22 cellular contexts compared by ENCODE assay signal in the genomic region with DNA sequence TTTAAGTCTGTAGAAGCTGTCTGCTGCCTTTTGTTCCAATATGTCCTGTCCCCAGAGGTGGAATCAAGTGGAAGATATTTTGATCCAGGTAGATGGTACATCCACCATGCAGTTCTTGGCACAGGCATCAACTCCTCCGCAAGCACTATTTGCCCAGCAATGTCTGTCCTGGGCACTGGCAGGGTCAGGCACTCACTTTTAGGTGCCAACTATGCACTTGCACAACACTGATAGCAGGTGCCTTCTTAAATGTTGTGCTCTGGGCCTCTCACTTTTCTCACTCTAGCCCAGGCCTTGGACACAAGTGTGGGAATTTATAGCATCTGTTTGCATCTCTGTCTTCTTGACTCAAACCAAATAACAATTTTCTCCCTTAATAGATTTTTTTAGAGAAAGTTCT.
DNase-seq lines count a peak whose midpoint lies in the region; ATAC-seq, FAIRE-seq and TF ChIP-seq lines count a peak whose summit lies in the region.
"Had no signal": no experiment of that assay in that cellular context is flagged by ENCODE, and none has a peak within 500 bp of the region (broad histone marks: within the 10 kb centered on the region; RNA-seq: fewer than 3 reads in every experiment).

No MANE protein-coding gene starts in this region.

- no peaks in the 10 kb centered on the region for H3K23me2 ChIP-seq in H1 (ENCODE audit: low read depth, low read length)

- no peak overlapping the region for H3K9ac ChIP-seq in H1 (replicated peaks in 1 of 4; ENCODE audit: extremely low read depth in 1 of 4, low read depth in 3 of 4, low read length in 3 of 4)
- H3K9ac ChIP-seq: BLaER1 treated with 17β-estradiol and CSF1 and Interleukin-3, amounts not matched to agents 10 nM and 100 nM had no signal

- no peak overlapping the region for H4K91ac ChIP-seq in H1 (replicated peaks; ENCODE audit: insufficient read length, low read length)

- no peak overlapping the region for H3K27ac ChIP-seq in H1 (ENCODE audit: low read depth, low read length)
- no peak overlapping the region for H3K27ac ChIP-seq in left lung
- peak overlapping the region in 1 of 4 donors; percentile 68 for H3K27ac ChIP-seq in gastrocnemius medialis
- H3K27ac ChIP-seq: BLaER1 treated with 17β-estradiol and CSF1 and Interleukin-3, amounts not matched to agents 10 nM and 100 nM; C4-2B had no signal

- no peaks in the 10 kb centered on the region for H3K79me2 ChIP-seq in H1 (ENCODE audit: control insufficient read depth in 1 of 2, insufficient read depth in 2 of 2, low read length in 2 of 2)

- no peak for TF ChIP-seq EP300 in H1 (IDR thresholded peaks at IDR 0.05; ENCODE audit: borderline replicate concordance in 1 of 2, low read depth in 2 of 2, low read length in 2 of 2)

- H3K4ac ChIP-seq in H1 (replicated peaks; ENCODE audit: insufficient read length, low read depth, low read length), result peak overlapping the region; percentile 38

- H3K79me1 ChIP-seq in H1 (ENCODE audit: low read depth, low read length), result no peaks in the 10 kb centered on the region

- ATAC-seq in left lung (peak; percentile 53), gastrocnemius medialis (peak; percentile 100), HG03460 (IDR thresholded peaks at IDR 0.05; ENCODE audit: unreplicated experiment) (no peak)
- ATAC-seq: CD8-positive, alpha-beta T cell had no signal

- H3K9me3 ChIP-seq in H1 (ENCODE audit: insufficient read depth in 2 of 2, low read depth in 1 of 2, low read length in 1 of 2) (peaks cover 0 to 2% of the 10 kb centered on the region in 2 experiments; a peak in 1 of 4 replicates), left lung (peaks cover 0 to 7% of the 10 kb centered on the region in 2 donors), gastrocnemius medialis (no peaks in the 10 kb centered on the region)
- H3K9me3 ChIP-seq: Caco-2 had no signal

- H3K36me3 ChIP-seq in H1 (ENCODE audit: control insufficient read depth in 2 of 4, insufficient read depth in 4 of 4, low read length in 3 of 4) (no peaks in the 10 kb centered on the region), left lung (no peaks in the 10 kb centered on the region), gastrocnemius medialis (no peaks in the 10 kb centered on the region)
- H3K36me3 ChIP-seq: BLaER1 treated with 17β-estradiol and CSF1 and Interleukin-3, amounts not matched to agents 10 nM and 100 nM had no signal

- POLR2A ChIA-PET in H1 (lab: Charles Lee; ENCODE audit: partially characterized antibody), result no interaction called here

- H2AK5ac ChIP-seq in H1 (ENCODE audit: low read depth, low read length), result no peak overlapping the region

- no peak overlapping the region for H2AFZ ChIP-seq in H1 (ENCODE audit: low read length)

- H4K8ac ChIP-seq in H1 (ENCODE audit: extremely low read depth, insufficient read depth, low read length), result no peak overlapping the region

- no peak overlapping the region for H3K56ac ChIP-seq in H1 (replicated peaks; ENCODE audit: insufficient read length, low read depth, low read length)

- H3K23ac ChIP-seq in H1 (ENCODE audit: insufficient read length), result no peak overlapping the region

- WGBS in H1 (ENCODE audit: extremely low coverage in 1 of 2, insufficient coverage in 1 of 2, insufficient read length in 1 of 2, insufficient replicate concordance in 2 of 2, low coverage in 1 of 2, low lambda C conversion rate in 2 of 2, missing lambda C conversion rate in 1 of 2), 2 experiments, result 89% methylated on average over 1 of the region's 1 CpG; no CpG with 5 or more reads in 1 of the 2 experiments

- no peak overlapping the region for H2BK20ac ChIP-seq in H1 (ENCODE audit: low read length)

- H2BK12ac ChIP-seq in H1 (ENCODE audit: low read depth, low read length), result no peak overlapping the region

- H4K20me1 ChIP-seq in H1 (replicated peaks in 1 of 2; ENCODE audit: control insufficient read depth in 1 of 2, insufficient read depth in 2 of 2, low read length in 2 of 2), result no peaks in the 10 kb centered on the region
- H4K20me1 ChIP-seq: BLaER1 treated with 17β-estradiol and CSF1 and Interleukin-3, amounts not matched to agents 10 nM and 100 nM had no signal

- TF ChIP-seq RAD21 in H1 (IDR thresholded peaks at IDR 0.05 in 1 of 2, conservative IDR thresholded peaks at IDR 0.05 in 1 of 2; ENCODE audit: low read depth in 2 of 2, low read length in 2 of 2), result no peak

- no peak for TF ChIP-seq CTCF in H1 (IDR thresholded peaks at IDR 0.05; ENCODE audit: control extremely low read depth in 1 of 3, insufficient read depth in 1 of 3, low read depth in 1 of 3, low read length in 3 of 3)
- TF ChIP-seq CTCF in left lung (IDR thresholded peaks at IDR 0.05), result no peak
- no peak for TF ChIP-seq CTCF in gastrocnemius medialis (IDR thresholded peaks at IDR 0.05 in 4 of 5, conservative IDR thresholded peaks at IDR 0.05 in 1 of 5)

- no peak for TF ChIP-seq POLR2A in H1 (IDR thresholded peaks at IDR 0.05; ENCODE audit: control extremely low read depth in 1 of 2, low read depth in 2 of 2, low read length in 2 of 2)
- TF ChIP-seq POLR2A in gastrocnemius medialis (IDR thresholded peaks at IDR 0.05), result no peak

- DNase-seq in H1 (ENCODE audit: low read depth in 1 of 2, low spot score in 2 of 2) (no peak), left lung (no peak), gastrocnemius medialis (peak; percentile 64 to 78), NCI-H2081 (lab: John Stamatoyannopoulos, UW) (no peak), iPS-NIHi7 (ENCODE audit: extremely low spot score) (no peak)
- DNase-seq in stimulated activated CD4-positive, alpha-beta T cell treated with anti-CD3 and anti-CD28 coated beads, Interleukin-4, amount 100 ng/mL, for 1 hour, result no peak
- DNase-seq: 8988T; ACHN; Caco-2; Calu3; CD4-positive, alpha-beta T cell; CD8-positive, alpha-beta T cell; DMS79 treated with DMSO at 0.1 percent for 48 hours; GF-D8 had no signal

- CTCF ChIA-PET in H1 (lab: Charles Lee; ENCODE audit: partially characterized antibody), result interaction anchor here (1.5 kb wide), 1 partner anchor 17 kb away, joined by 4 read pairs; no protein-coding TSS in a partner anchor

- H3K4me1 ChIP-seq in H1 (replicated peaks in 1 of 4; ENCODE audit: control insufficient read depth in 3 of 4, insufficient read depth in 4 of 4, low read length in 3 of 4) (peaks cover under 1 to 5% (median 1%) of the 10 kb centered on the region in 4 experiments; a peak in 5 of 7 replicates), left lung (no peaks in the 10 kb centered on the region), gastrocnemius medialis (peaks cover 8 to 10% of the 10 kb centered on the region in 2 donors)
- H3K4me1 ChIP-seq: Caco-2 had no signal

- no peak overlapping the region for H2BK5ac ChIP-seq in H1 (ENCODE audit: low read depth, low read length)

- H2BK120ac ChIP-seq in H1 (replicated peaks; ENCODE audit: low read depth, low read length), result no peak overlapping the region

- no peak overlapping the region for H3K14ac ChIP-seq in H1 (ENCODE audit: insufficient read length)

- H3K4me2 ChIP-seq in H1 (ENCODE audit: insufficient read depth in 1 of 2, low read depth in 2 of 2, low read length in 2 of 2), result no peak overlapping the region

- H3K18ac ChIP-seq in H1 (ENCODE audit: extremely low read depth, low read length), result no peak overlapping the region

- H4K5ac ChIP-seq in H1 (ENCODE audit: insufficient read length, low read depth, low read length), result no peak overlapping the region

- intact Hi-C loops in left lung (cut with DNase I), result no loop called here
- intact Hi-C loops in gastrocnemius medialis (cut with DNase I; ENCODE audit: low total_unique reads), result no loop called here

- in situ Hi-C loops in gastrocnemius medialis (cut with MboI; ENCODE audit: low sequenced_read_pairs in 4 of 4), result no loop called here

- H3K27me3 ChIP-seq in H1 (replicated peaks in 1 of 4; ENCODE audit: control insufficient read depth in 3 of 4, extremely low read depth in 1 of 4, insufficient read depth in 3 of 4, low read length in 3 of 4) (no peaks in the 10 kb centered on the region), left lung (no peaks in the 10 kb centered on the region), gastrocnemius medialis (no peaks in the 10 kb centered on the region)
- H3K27me3 ChIP-seq: BLaER1 treated with 17β-estradiol and CSF1 and Interleukin-3, amounts not matched to agents 10 nM and 100 nM had no signal

- H3K4me3 ChIP-seq in H1 (ENCODE audit: extremely low read depth in 1 of 4, insufficient read depth in 2 of 4, low read depth in 3 of 4, low read length in 4 of 4), result no peak overlapping the region
- no peak overlapping the region for H3K4me3 ChIP-seq in left lung
- no peak overlapping the region for H3K4me3 ChIP-seq in gastrocnemius medialis
- H3K4me3 ChIP-seq: BLaER1 treated with 17β-estradiol and CSF1 and Interleukin-3, amounts not matched to agents 10 nM and 100 nM had no signal

- no peak overlapping the region for H2BK15ac ChIP-seq in H1 (ENCODE audit: low read length)

- no peak for FAIRE-seq in H1 (lab: Jason Lieb, UNC)
- FAIRE-seq: A204.1, D721Med, G401.6, GM12891, GM19239 had no signal

TF ChIP-seq in H1, 55 proteins besides CTCF, POLR2A, EP300 and RAD21:
- TF ChIP-seq EGR1 (IDR thresholded peaks at IDR 0.05; ENCODE audit: borderline replicate concordance, low read depth, low read length), result no peak
- TF ChIP-seq, protein P1, sequence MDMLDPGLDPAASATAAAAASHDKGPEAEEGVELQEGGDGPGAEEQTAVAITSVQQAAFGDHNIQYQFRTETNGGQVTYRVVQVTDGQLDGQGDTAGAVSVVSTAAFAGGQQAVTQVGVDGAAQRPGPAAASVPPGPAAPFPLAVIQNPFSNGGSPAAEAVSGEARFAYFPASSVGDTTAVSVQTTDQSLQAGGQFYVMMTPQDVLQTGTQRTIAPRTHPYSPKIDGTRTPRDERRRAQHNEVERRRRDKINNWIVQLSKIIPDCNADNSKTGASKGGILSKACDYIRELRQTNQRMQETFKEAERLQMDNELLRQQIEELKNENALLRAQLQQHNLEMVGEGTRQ (IDR thresholded peaks at IDR 0.05; ENCODE audit: low read length), result no peak
- no peak for TF ChIP-seq GTF2F1 (IDR thresholded peaks at IDR 0.05; ENCODE audit: borderline replicate concordance, low read depth, low read length)
- TF ChIP-seq BCL11A (IDR thresholded peaks at IDR 0.05; ENCODE audit: low read depth in 2 of 2, low read length in 2 of 2), result no peak
- TF ChIP-seq HDAC6 (IDR thresholded peaks at IDR 0.05; ENCODE audit: low read depth, low read length), result no peak
- TF ChIP-seq RNF2 (IDR thresholded peaks at IDR 0.05; ENCODE audit: borderline replicate concordance, low read depth, low read length, missing control alignments, poor library complexity, severe bottlenecking), result no peak
- TF ChIP-seq, protein P2, sequence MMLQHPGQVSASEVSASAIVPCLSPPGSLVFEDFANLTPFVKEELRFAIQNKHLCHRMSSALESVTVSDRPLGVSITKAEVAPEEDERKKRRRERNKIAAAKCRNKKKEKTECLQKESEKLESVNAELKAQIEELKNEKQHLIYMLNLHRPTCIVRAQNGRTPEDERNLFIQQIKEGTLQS (IDR thresholded peaks at IDR 0.05; ENCODE audit: insufficient read depth, low read depth, low read length), result no peak
- TF ChIP-seq RXRA (IDR thresholded peaks at IDR 0.05; ENCODE audit: insufficient read depth, low read depth, low read length), result no peak
- no peak for TF ChIP-seq TCF12 (IDR thresholded peaks at IDR 0.05; ENCODE audit: low read depth, low read length)
- TF ChIP-seq CBX8 (IDR thresholded peaks at IDR 0.05; ENCODE audit: borderline replicate concordance, low read depth, low read length), result no peak

Comparison
In these comparisons a context has a peak if more than half of its experiments do, and no peak if none do; other contexts are left out.
1. DNase-seq: peak in gastrocnemius medialis (2 of 2); none in H1 (0 of 2), left lung (0 of 2), NCI-H2081 (0 of 2), stimulated activated CD4-positive, alpha-beta T cell treated with anti-CD3 and anti-CD28 coated beads, Interleukin-4, amount 100 ng/mL, for 1 hour (single experiment) and iPS-NIHi7 (single experiment).